In the genomic region with DNA sequence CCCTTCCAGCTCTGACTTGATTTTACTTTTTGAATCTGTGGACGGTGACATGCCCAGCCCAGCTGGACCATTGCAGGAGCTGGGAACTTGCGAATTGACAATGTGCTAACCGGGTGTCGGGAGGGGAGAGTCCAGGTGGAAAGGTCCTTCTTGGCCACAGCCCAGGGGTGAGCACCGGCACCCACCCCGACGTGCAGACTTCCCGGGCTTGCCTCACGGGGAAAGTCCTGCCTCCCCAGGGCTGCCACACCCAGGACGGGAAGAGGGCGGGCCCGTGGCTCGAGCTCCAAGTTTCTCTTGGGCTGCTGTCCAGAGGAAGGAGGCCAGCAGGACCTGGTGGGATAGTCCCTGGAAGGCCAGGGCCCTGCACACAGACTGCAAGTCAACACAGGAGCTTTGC, we compare ENCODE assay signal across 13 cellular contexts. TPM values are rescaled to one million over a fixed set of nuclear protein-coding genes. Genes with fewer than 3 reads are reported as not detected.
DNase-seq lines count a peak whose midpoint lies in the region; ATAC-seq and TF ChIP-seq lines count a peak whose summit lies in the region.
"Had no signal": no experiment of that assay in that cellular context is flagged by ENCODE, and none has a peak within 500 bp of the region (broad histone marks: within the 10 kb centered on the region; RNA-seq: fewer than 3 reads in every experiment).

No MANE protein-coding gene starts in this region.

- no peak for TF ChIP-seq CTCF in C4-2B (conservative IDR thresholded peaks at IDR 0.05)
- TF ChIP-seq CTCF in adrenal gland (IDR thresholded peaks at IDR 0.05), result no peak
- no peak for TF ChIP-seq CTCF in right atrium auricular region (IDR thresholded peaks at IDR 0.05)
- TF ChIP-seq CTCF in ascending aorta (IDR thresholded peaks at IDR 0.05), result no peak

- H3K36me3 ChIP-seq in adrenal gland (replicated peaks in 1 of 2) (no peaks in the 10 kb centered on the region), right atrium auricular region (no peaks in the 10 kb centered on the region), ascending aorta (no peaks in the 10 kb centered on the region)

- peaks cover 4 to 11% of the 10 kb centered on the region in 2 donors for H3K4me1 ChIP-seq in adrenal gland (replicated peaks in 1 of 2)
- peaks cover 0 to 22% of the 10 kb centered on the region in 2 donors for H3K4me1 ChIP-seq in right atrium auricular region
- H3K4me1 ChIP-seq in ascending aorta, result no peaks in the 10 kb centered on the region

- intact Hi-C loops in adrenal gland (cut with DNase I), result no loop called here
- intact Hi-C loops in ascending aorta (cut with DNase I), result no loop called here

- DNase-seq in adrenal gland, result peak; percentile 73 to 92 (median 90)
- peak; percentile 73 for DNase-seq in right atrium auricular region (ENCODE audit: low spot score)
- DNase-seq in skeletal muscle cell (ENCODE audit: low read depth), result no peak
- no peak for DNase-seq in ascending aorta (ENCODE audit: low spot score in 2 of 2)
- no peak for DNase-seq in activated CD4-positive, alpha-beta T cell treated with anti-CD3 and anti-CD28 coated beads, Interleukin-2, amount 50 U/mL, for 4 hours
- DNase-seq: activated gamma-delta T cell treated with Interleukin-2 at 50 U/mL for 16 hours; GOT3; islet precursor cell; NCI-H1694 treated with DMSO at 0.1 percent for 48 hours; stimulated activated naive CD8-positive, alpha-beta T cell treated with anti-CD3 and anti-CD28 coated beads, Interleukin-15, amount 100 ng/mL, for 72 hours had no signal

- H3K4me3 ChIP-seq in adrenal gland (peak overlapping the region in 2 of 4 donors; percentile 5 to 50), right atrium auricular region (peak overlapping the region in 1 of 2 donors; percentile 15), skeletal muscle cell (ENCODE audit: low read depth, low read length) (peak overlapping the region; percentile 12), ascending aorta (no peak overlapping the region)

- H3K27ac ChIP-seq in C4-2B (peak overlapping the region; percentile 32), adrenal gland (peak overlapping the region; percentile 69 to 96 (median 78)), right atrium auricular region (no peak overlapping the region), ascending aorta (no peak overlapping the region)

- H3K27me3 ChIP-seq in adrenal gland, result no peaks in the 10 kb centered on the region
- no peaks in the 10 kb centered on the region for H3K27me3 ChIP-seq in right atrium auricular region
- H3K27me3 ChIP-seq in ascending aorta, result no peaks in the 10 kb centered on the region

- whole genome bisulfite sequencing in adrenal gland, 4 donors, result 20 to 42% (median 25%) methylated on average over 4 to 13 of the region's 13 CpGs

- no peaks in the 10 kb centered on the region for H3K9me3 ChIP-seq in adrenal gland (replicated peaks in 1 of 3)
- H3K9me3 ChIP-seq in right atrium auricular region, result no peaks in the 10 kb centered on the region
- no peaks in the 10 kb centered on the region for H3K9me3 ChIP-seq in ascending aorta

- no peak for ATAC-seq in HG02870 (IDR thresholded peaks at IDR 0.05; ENCODE audit: unreplicated experiment)
- ATAC-seq in GM19035 (IDR thresholded peaks at IDR 0.05; ENCODE audit: unreplicated experiment), result no peak
- ATAC-seq: stimulated activated naive CD8-positive, alpha-beta T cell treated with anti-CD3 and anti-CD28 coated beads, Interleukin-15, amount 100 ng/mL, for 72 hours had no signal

- TF ChIP-seq POLR2A in adrenal gland (IDR thresholded peaks at IDR 0.05), result no peak

RNA-seq across cellular contexts. Expression of a gene that starts 17.7 kb away (rescaled TPM):
- 1 to 10 TPM in 6 of 8 donors, under 1 TPM in 2; 0.30 to 3.4 (median 1.8) TPM for total RNA-seq in adrenal gland
- polyA plus RNA-seq in adrenal gland, result 1 to 10 TPM in 1 of 3 donors, under 1 TPM in 2; 0.72 to 1.1 (median 0.81) TPM
- total RNA-seq in right atrium auricular region, result not detected
- 1.1 TPM for total RNA-seq in ascending aorta

RNA-seq across cellular contexts. Expression of a gene that starts 32.6 kb away (rescaled TPM):
- total RNA-seq in adrenal gland, result 100 to 1,000 TPM in 4 of 8 donors, 10 to 100 TPM in 4; 48.0 to 194 (median 89.3) TPM
- 100 to 1,000 TPM in 2 of 3 donors, 10 to 100 TPM in 1; 33.3 to 167 (median 136) TPM for polyA plus RNA-seq in adrenal gland
- total RNA-seq in right atrium auricular region, result 10 to 100 TPM; 10.6 to 13.7 TPM
- total RNA-seq in ascending aorta, result 50.9 TPM

RNA-seq across cellular contexts. Expression of a gene that starts 32.7 kb away (rescaled TPM):
- total RNA-seq in adrenal gland, result 100 to 1,000 TPM in 1 of 8 donors, 10 to 100 TPM in 7; 27.0 to 101 (median 50.5) TPM
- polyA plus RNA-seq in adrenal gland, result 10 to 100 TPM; 14.0 to 78.3 (median 58.2) TPM
- total RNA-seq in right atrium auricular region, result 1 to 10 TPM; 2.2 to 9.0 TPM
- 25.8 TPM for total RNA-seq in ascending aorta

RNA-seq across cellular contexts. Expression of a gene that starts 40.6 kb away (rescaled TPM):
- total RNA-seq in adrenal gland, result 100 to 1,000 TPM in 2 of 8 donors, 10 to 100 TPM in 6; 31.0 to 161 (median 81.0) TPM
- polyA plus RNA-seq in adrenal gland, result 100 to 1,000 TPM in 1 of 3 donors, 10 to 100 TPM in 2; 31.2 to 146 (median 35.5) TPM
- total RNA-seq in right atrium auricular region, result 10 to 100 TPM; 24.6 to 31.0 TPM
- total RNA-seq in ascending aorta, result 78.9 TPM

Comparison
In these comparisons a context has a peak if more than half of its experiments do, and no peak if none do; other contexts are left out.
1. H3K27ac ChIP-seq: peak in C4-2B (single experiment) and adrenal gland (5 of 5); none in right atrium auricular region (0 of 2) and ascending aorta (0 of 2).
2. DNase-seq: peak in adrenal gland (7 of 7) and right atrium auricular region (single experiment); none in skeletal muscle cell (single experiment), ascending aorta (0 of 2) and activated CD4-positive, alpha-beta T cell treated with anti-CD3 and anti-CD28 coated beads, Interleukin-2, amount 50 U/mL, for 4 hours (0 of 2).